ENCODE assay signal across 8 cellular contexts in genomic region chr5:87899109-87900100, GRCh38.
DNase-seq lines count a peak whose midpoint lies in the region; ATAC-seq, FAIRE-seq and TF ChIP-seq lines count a peak whose summit lies in the region.

No MANE protein-coding gene starts in this region.

- POLR2A ChIA-PET in MCF 10A (lab: Yijun Ruan, JAX), result no interaction called here
- POLR2A ChIA-PET in CD8-positive, alpha-beta T cell (lab: Charles Lee), result no interaction called here

- H3K27me3 ChIP-seq in breast epithelium, result no peaks in the 10 kb centered on the region
- H3K27me3 ChIP-seq in CD8-positive, alpha-beta T cell (ENCODE audit: insufficient read depth, low read length), result no peaks in the 10 kb centered on the region

- BruUV-seq in MCF 10A (replicated peaks; lab: Mats Ljungman, UMichigan), result no TSS peak

- intact Hi-C loops in MCF 10A (cut with micrococcal nuclease) (no loop called here), breast epithelium (cut with DNase I; ENCODE audit: low total_unique reads) (no loop called here)
- intact Hi-C loops in CD8-positive, alpha-beta T cell (cut with DNase I, micrococcal nuclease), result no loop called here

- no peak for FAIRE-seq in urothelium cell line (lab: Jason Lieb, UNC)

- H3K9me3 Mint-ChIP-seq in MCF 10A (ENCODE audit: unreplicated experiment), result no peaks in the 10 kb centered on the region
- H3K9me3 Mint-ChIP-seq in CD8-positive, alpha-beta T cell, result no peaks in the 10 kb centered on the region

- no peak for TF ChIP-seq CTCF in MCF 10A (IDR thresholded peaks at IDR 0.05; ENCODE audit: unreplicated experiment)
- no peak for TF ChIP-seq CTCF in breast epithelium (IDR thresholded peaks at IDR 0.05)
- TF ChIP-seq CTCF in CD8-positive, alpha-beta T cell (IDR thresholded peaks at IDR 0.05), result no peak

- TF ChIP-seq POLR2A in breast epithelium (IDR thresholded peaks at IDR 0.05), result no peak

- no peaks in the 10 kb centered on the region for H3K4me1 ChIP-seq in breast epithelium
- H3K4me1 ChIP-seq in CD8-positive, alpha-beta T cell (ENCODE audit: insufficient read depth, low read length), result no peaks in the 10 kb centered on the region

- CTCF ChIA-PET in MCF 10A (lab: Yijun Ruan, JAX), result interaction anchor here (0.6 to 1.7 kb wide), 3 partner anchors 118 to 780 kb away, joined by 3 to 4 read pairs (median 3); no protein-coding TSS in a partner anchor
- CTCF ChIA-PET in CD8-positive, alpha-beta T cell (lab: Charles Lee), result no interaction called here

- DNase-seq in MCF 10A (ENCODE audit: unreplicated experiment), result peak; percentile 2
- DNase-seq in breast epithelium (ENCODE audit: low spot score in 2 of 2), result no peak
- peak; percentile 76 for DNase-seq in RPMI7951 (ENCODE audit: low read depth)
- peak; percentile 54 to 91 for DNase-seq in hippocampal formation (lab: John Stamatoyannopoulos, UW)
- DNase-seq in urothelium cell line (ENCODE audit: low spot score), result peak; percentile 20
- no peak for DNase-seq in NCI-H2171 (lab: John Stamatoyannopoulos, UW)
- DNase-seq in CD8-positive, alpha-beta T cell, result no peak
- DNase-seq in NCI-H524 treated with DMSO at 0.1 percent for 48 hours (lab: John Stamatoyannopoulos, UW), result no peak

- no peaks in the 10 kb centered on the region for H3K36me3 ChIP-seq in breast epithelium
- no peaks in the 10 kb centered on the region for H3K36me3 ChIP-seq in CD8-positive, alpha-beta T cell (ENCODE audit: insufficient read depth, low read length)

- H3K27ac Mint-ChIP-seq in MCF 10A (ENCODE audit: low read depth, unreplicated experiment), result no peak overlapping the region
- H3K27ac Mint-ChIP-seq in CD8-positive, alpha-beta T cell, result no peak overlapping the region

- H3K4me1 Mint-ChIP-seq in MCF 10A (ENCODE audit: insufficient read depth, unreplicated experiment), result no peaks in the 10 kb centered on the region
- no peaks in the 10 kb centered on the region for H3K4me1 Mint-ChIP-seq in CD8-positive, alpha-beta T cell (ENCODE audit: low read depth)

- H3K27me3 Mint-ChIP-seq in MCF 10A (ENCODE audit: insufficient read depth, unreplicated experiment), result peaks cover 49% of the 10 kb centered on the region
- no peaks in the 10 kb centered on the region for H3K27me3 Mint-ChIP-seq in CD8-positive, alpha-beta T cell (ENCODE audit: low read depth)

- H3K9me3 ChIP-seq in breast epithelium, result no peaks in the 10 kb centered on the region
- H3K9me3 ChIP-seq in CD8-positive, alpha-beta T cell (ENCODE audit: low read length), result no peaks in the 10 kb centered on the region

- H3K4me3 Mint-ChIP-seq in MCF 10A (ENCODE audit: unreplicated experiment), result no peak overlapping the region
- H3K4me3 Mint-ChIP-seq in CD8-positive, alpha-beta T cell, result no peak overlapping the region

- no peaks in the 10 kb centered on the region for H3K36me3 Mint-ChIP-seq in MCF 10A (ENCODE audit: insufficient read depth, unreplicated experiment)
- no peaks in the 10 kb centered on the region for H3K36me3 Mint-ChIP-seq in CD8-positive, alpha-beta T cell

- no peak overlapping the region for H3K4me3 ChIP-seq in breast epithelium
- no peak overlapping the region for H3K4me3 ChIP-seq in CD8-positive, alpha-beta T cell (ENCODE audit: low read depth, low read length)

- peak overlapping the region in 1 of 2 donors; percentile 58 for H3K27ac ChIP-seq in breast epithelium
- H3K27ac ChIP-seq in CD8-positive, alpha-beta T cell (ENCODE audit: low read depth, low read length), result no peak overlapping the region

- ATAC-seq in CD8-positive, alpha-beta T cell, result no peak

Comparison
In these comparisons a context has a peak if more than half of its experiments do, and no peak if none do; other contexts are left out.
1. DNase-seq: peak in MCF 10A (single experiment), RPMI7951 (single experiment), hippocampal formation (2 of 2) and urothelium cell line (single experiment); none in breast epithelium (0 of 2), NCI-H2171 (single experiment), CD8-positive, alpha-beta T cell (0 of 7) and NCI-H524 treated with DMSO at 0.1 percent for 48 hours (single experiment).